Comparison of ENCODE assay signal across 1 cellular context in genomic region chr1:212242288-212242984, GRCh38.
TF ChIP-seq lines count a peak whose summit lies in the region.

No MANE protein-coding gene starts in this region.

TF ChIP-seq in HepG2, 621 proteins besides CTCF, POLR2A, EP300 and RAD21 (continued from another document and continues in another):
- TF ChIP-seq PREB (CRISPR knock-in tag; IDR thresholded peaks at IDR 0.05) (no peak), ZNF883 (CRISPR knock-in tag; IDR thresholded peaks at IDR 0.05; ENCODE audit: not compliant biosample characterization) (no peak), ZNF572 (CRISPR knock-in tag; IDR thresholded peaks at IDR 0.05) (no peak), ZBTB21 (CRISPR knock-in tag; IDR thresholded peaks at IDR 0.05) (no peak), RFX3 (CRISPR knock-in tag; IDR thresholded peaks at IDR 0.05) (no peak), ZNF598 (CRISPR knock-in tag; IDR thresholded peaks at IDR 0.05; ENCODE audit: borderline replicate concordance) (no peak), ZBTB43 (CRISPR knock-in tag; conservative IDR thresholded peaks at IDR 0.05) (no peak), MYNN (CRISPR knock-in tag; IDR thresholded peaks at IDR 0.05; ENCODE audit: low read depth) (no peak), ZFP82 (CRISPR knock-in tag; IDR thresholded peaks at IDR 0.05; ENCODE audit: borderline replicate concordance) (no peak), SP1 (IDR thresholded peaks at IDR 0.05) (no peak), SP1 (CRISPR knock-in tag; IDR thresholded peaks at IDR 0.05) (no peak), MAX (IDR thresholded peaks at IDR 0.05) (no peak), ZFP36 (IDR thresholded peaks at IDR 0.05; ENCODE audit: borderline replicate concordance, low read depth, low read length, partially characterized antibody) (no peak), BRF2 (CRISPR knock-in tag; IDR thresholded peaks at IDR 0.05) (0 out of 2 replicates have a peak, but pooled peaks have one; percentile 29), ZNF362 (CRISPR knock-in tag; IDR thresholded peaks at IDR 0.05; ENCODE audit: borderline replicate concordance) (no peak), KAT8 (CRISPR knock-in tag; IDR thresholded peaks at IDR 0.05) (peak; percentile 82), ZNF101 (CRISPR knock-in tag; IDR thresholded peaks at IDR 0.05; ENCODE audit: borderline replicate concordance, low read depth) (no peak), ZNF331 (CRISPR knock-in tag; IDR thresholded peaks at IDR 0.05) (peak; percentile 46; the same call in 1 of the 2 replicates), ZZZ3 (CRISPR knock-in tag; IDR thresholded peaks at IDR 0.05; ENCODE audit: borderline replicate concordance) (no peak), AKNA (CRISPR knock-in tag; IDR thresholded peaks at IDR 0.05; ENCODE audit: borderline replicate concordance) (no peak), ESRRA (CRISPR knock-in tag; IDR thresholded peaks at IDR 0.05; ENCODE audit: low read depth) (no peak), ISX (CRISPR knock-in tag; conservative IDR thresholded peaks at IDR 0.05) (no peak), ZNF274 (CRISPR knock-in tag; IDR thresholded peaks at IDR 0.05) (no peak), FOXM1 (CRISPR knock-in tag; IDR thresholded peaks at IDR 0.05) (no peak), ZBTB33 (CRISPR knock-in tag; IDR thresholded peaks at IDR 0.05) (no peak), ZNF570 (CRISPR knock-in tag; IDR thresholded peaks at IDR 0.05; ENCODE audit: borderline replicate concordance) (no peak), ERF (CRISPR knock-in tag; IDR thresholded peaks at IDR 0.05) (no peak), SIX1 (CRISPR knock-in tag; IDR thresholded peaks at IDR 0.05; ENCODE audit: borderline replicate concordance) (no peak), PHF21A (CRISPR knock-in tag; IDR thresholded peaks at IDR 0.05) (no peak), NR1H2 (CRISPR knock-in tag; IDR thresholded peaks at IDR 0.05; ENCODE audit: borderline replicate concordance, low read depth) (no peak), ZNF280D (CRISPR knock-in tag; IDR thresholded peaks at IDR 0.05) (no peak), ATM (IDR thresholded peaks at IDR 0.05; ENCODE audit: borderline replicate concordance) (no peak), FOXA3 (CRISPR knock-in tag; IDR thresholded peaks at IDR 0.05) (peak; percentile 83), MYC (CRISPR knock-in tag; IDR thresholded peaks at IDR 0.05; ENCODE audit: borderline replicate concordance) (no peak), CEBPB (IDR thresholded peaks at IDR 0.05; ENCODE audit: borderline replicate concordance, low read depth, low read length) (no peak), SKIL (CRISPR knock-in tag; IDR thresholded peaks at IDR 0.05; ENCODE audit: borderline replicate concordance) (no peak), HNF4A (CRISPR knock-in tag; IDR thresholded peaks at IDR 0.05) (no peak), ISL2 (CRISPR knock-in tag; IDR thresholded peaks at IDR 0.05) (no peak; the same call in 1 of the 2 replicates), TFAP4 (IDR thresholded peaks at IDR 0.05; ENCODE audit: borderline replicate concordance, low read depth) (no peak), ZNF441 (CRISPR knock-in tag; IDR thresholded peaks at IDR 0.05; ENCODE audit: borderline replicate concordance) (no peak), SSRP1 (CRISPR knock-in tag; IDR thresholded peaks at IDR 0.05) (no peak), PHB2 (IDR thresholded peaks at IDR 0.05; ENCODE audit: partially characterized antibody) (no peak), NRL (CRISPR knock-in tag; IDR thresholded peaks at IDR 0.05; ENCODE audit: borderline replicate concordance) (no peak), MEIS2 (CRISPR knock-in tag; IDR thresholded peaks at IDR 0.05) (no peak)
